Comparison of ENCODE assay signal across 14 cellular contexts in the genomic region with DNA sequence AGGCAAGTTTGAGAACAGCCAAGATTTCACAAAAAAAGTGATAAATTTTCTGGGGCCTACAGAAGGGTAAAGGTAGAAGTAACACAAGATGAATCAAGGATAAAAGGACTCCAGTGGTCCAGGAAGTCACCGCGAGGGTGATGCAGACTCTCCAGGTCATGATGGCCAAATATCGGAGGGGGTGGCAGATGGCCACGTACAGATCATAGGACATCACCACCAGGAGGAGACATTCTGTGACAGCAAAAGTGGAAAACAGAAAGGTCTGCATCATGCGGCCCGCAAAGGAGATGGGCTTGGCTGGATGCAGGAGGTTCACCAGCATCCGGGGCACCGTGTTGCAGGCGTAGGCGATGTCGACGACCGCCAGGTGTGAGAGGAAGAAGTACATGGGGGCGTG. TPM values are rescaled to one million over a fixed set of nuclear protein-coding genes. Genes with fewer than 3 reads are reported as not detected.
A peak's percentile ranks its signal among the peaks of the same experiment; 100 is the strongest.
DNase-seq lines count a peak whose midpoint lies in the region; ATAC-seq, FAIRE-seq and TF ChIP-seq lines count a peak whose summit lies in the region.
"Not testable (repeated sequence)": the region's sequence is repeated elsewhere in the genome, so short reads cannot be mapped to it uniquely, and the experiment has no call there.
"Had no signal": no experiment of that assay in that cellular context is flagged by ENCODE, and none has a peak within 500 bp of the region (broad histone marks: within the 10 kb centered on the region; RNA-seq: fewer than 3 reads in every experiment).

No MANE protein-coding gene starts in this region.

- intact Hi-C loops in PC-3 (cut with micrococcal nuclease), result not testable (repeated sequence)

- H3K27me3 ChIP-seq in PC-3 (ENCODE audit: low read length); bronchial epithelial cell (ENCODE audit: control insufficient read depth, insufficient read depth, low read length): not testable (repeated sequence)

- H2AFZ ChIP-seq in PC-3 (ENCODE audit: low read length), result not testable (repeated sequence)

- not testable (repeated sequence) for H3K79me2 ChIP-seq in PC-3 (ENCODE audit: low read length)

- not testable (repeated sequence) for H3K36me3 Mint-ChIP-seq in WTC11

- not testable (repeated sequence) for H3K27ac ChIP-seq in A549; PC-3 (ENCODE audit: low read length)

- not testable (repeated sequence) for H3K27me3 Mint-ChIP-seq in WTC11 (ENCODE audit: low read depth)

- not testable (repeated sequence) for H3K4me3 ChIP-seq in A549; PC-3 (ENCODE audit: low read length); bronchial epithelial cell (ENCODE audit: low read depth, low read length)

- H3K9me2 ChIP-seq in PC-3 (replicated peaks; ENCODE audit: low read length), result not testable (repeated sequence)

- POLR2A ChIA-PET in A549 (lab: Yijun Ruan, JAX); PC-3 (lab: Charles Lee; ENCODE audit: unreplicated experiment); WTC11 (lab: Charles Lee): not testable (repeated sequence)

- not testable (repeated sequence) for TF ChIP-seq EP300 in A549 (IDR thresholded peaks at IDR 0.05)

- DNase-seq in A549 (ENCODE audit: low read depth in 1 of 2, low spot score in 1 of 2); HTR-8/SVneo (ENCODE audit: insufficient read length, low spot score); PC-3; WTC11 (ENCODE audit: low spot score); bronchial epithelial cell (ENCODE audit: low read depth); stimulated activated naive CD8-positive, alpha-beta T cell treated with anti-CD3 and anti-CD28 coated beads, Interleukin-15, Interleukin-2, amounts not matched to agents 100 U/mL and 50 U/mL, for 24 hours: not testable (repeated sequence)

- H3F3A ChIP-seq in PC-3 (ENCODE audit: low read length, unreplicated experiment), result not testable (repeated sequence)

- not testable (repeated sequence) for TF ChIP-seq CTCF in A549 (IDR thresholded peaks at IDR 0.05); PC-3 (conservative IDR thresholded peaks at IDR 0.05; ENCODE audit: low read depth, low read length); WTC11 (IDR thresholded peaks at IDR 0.05); bronchial epithelial cell (IDR thresholded peaks at IDR 0.05; ENCODE audit: insufficient read depth, low read length, severe bottlenecking)

- CTCF ChIA-PET in A549 (lab: Yijun Ruan, JAX); PC-3 (lab: Charles Lee); WTC11 (lab: Charles Lee): not testable (repeated sequence)

- not testable (repeated sequence) for H4K20me1 ChIP-seq in PC-3 (ENCODE audit: low read length)

- not testable (repeated sequence) for TF ChIP-seq RAD21 in A549 (conservative IDR thresholded peaks at IDR 0.05 in 1 of 2, IDR thresholded peaks at IDR 0.05 in 1 of 2)

- not testable (repeated sequence) for FAIRE-seq in A549 (lab: Jason Lieb, UNC)
- FAIRE-seq in HTR-8/SVneo (lab: Jason Lieb, UNC) (peak; percentile 76), bronchial epithelial cell (lab: Jason Lieb, UNC) (peak; percentile 32)

- H3K4me3 Mint-ChIP-seq in WTC11, result not testable (repeated sequence)

- not testable (repeated sequence) for BruUV-seq in PC-3 (replicated peaks; lab: Mats Ljungman, UMichigan)

- peaks cover 14% of the 10 kb centered on the region for H3K4me1 Mint-ChIP-seq in WTC11

- not testable (repeated sequence) for H3K36me3 ChIP-seq in PC-3 (ENCODE audit: low read depth, low read length); bronchial epithelial cell (ENCODE audit: control insufficient read depth, insufficient read depth, low read length)

- not testable (repeated sequence) for H3K27ac Mint-ChIP-seq in WTC11

- ATAC-seq in A549 (peak; percentile 38 to 66; a peak in 3 of 6 replicates), PC-3 (peak; percentile 18; the same call in 1 of the 2 replicates), WTC11 (peak; percentile 33)
- ATAC-seq in stimulated activated naive CD8-positive, alpha-beta T cell treated with anti-CD3 and anti-CD28 coated beads, Interleukin-15, Interleukin-2, amounts not matched to agents 100 U/mL and 50 U/mL, for 24 hours, result peak; percentile 23

- H3K4me2 ChIP-seq in A549; PC-3 (ENCODE audit: low read length): not testable (repeated sequence)

- not testable (repeated sequence) for TF ChIP-seq POLR2A in A549 (IDR thresholded peaks at IDR 0.05; ENCODE audit: low read length)

- H3K9ac ChIP-seq in PC-3 (ENCODE audit: low read length), result not testable (repeated sequence)

- not testable (repeated sequence) for H3K9me3 Mint-ChIP-seq in WTC11

- not testable (repeated sequence) for H3K4me1 ChIP-seq in A549; PC-3 (ENCODE audit: insufficient read depth, low read length)

- WGBS in A549 (ENCODE audit: missing lambda C conversion rate), result no CpG with 5 or more reads among the region's 14 CpGs

- not testable (repeated sequence) for H3K9me3 ChIP-seq in A549; PC-3 (ENCODE audit: low read length)

RNA-seq across cellular contexts. Expression of gene OR2A7, which starts 5.5 kb away (rescaled TPM):
- polyA plus RNA-seq in A549 (2011; rRNA removed) (not detected in 2 replicates), A549 (2017; fragmentation: RNase III; extraction: RNeasy Plus Mini Kit Qiagen cat#74134 plus additional on column Dnase treatment) (not detected in 3 replicates)
- polyA plus RNA-seq in A549 (2012; cell fraction: cytosol; rRNA removed), result not detected in 2 replicates
- not detected in 2 replicates for polyA plus RNA-seq in A549 (2012; cell fraction: nucleus; rRNA removed)
- polyA minus RNA-seq in A549 (2011; rRNA and poly(A)+ RNA removed), result not detected in 2 replicates
- total RNA-seq in PC-3 (2014; rRNA removed) (0.69 TPM in 2 replicates), WTC11 (2021) (6.3 to 9.9 TPM (median 9.4 TPM) in 3 replicates), bronchial epithelial cell (0.53 and 1.7 TPM in 2 replicates)
- total RNA-seq: A172, G401 had no signal
- polyA plus RNA-seq: AG04450, CD14-positive monocyte had no signal

RNA-seq across cellular contexts. Expression of gene CTAGE8, which starts 10.0 kb away (rescaled TPM):
- polyA plus RNA-seq in A549 (2011; rRNA removed), result 0.06 TPM in 1 of 2 replicates, not detected in the other
- not detected in 2 replicates for polyA plus RNA-seq in A549 (2012; cell fraction: cytosol; rRNA removed)
- not detected in 2 replicates for polyA plus RNA-seq in A549 (2012; cell fraction: nucleus; rRNA removed)
- not detected in 3 replicates for polyA plus RNA-seq in A549 (2017; fragmentation: RNase III; extraction: RNeasy Plus Mini Kit Qiagen cat#74134 plus additional on column Dnase treatment)
- not detected in 2 replicates for polyA minus RNA-seq in A549 (2011; rRNA and poly(A)+ RNA removed)
- 0.69 and 1.2 TPM in 2 replicates for total RNA-seq in PC-3 (2014; rRNA removed)
- 5.6 to 8.4 TPM (median 7.9 TPM) in 3 replicates for total RNA-seq in WTC11 (2021)
- total RNA-seq in bronchial epithelial cell, result 1.7 and 2.4 TPM in 2 replicates
- total RNA-seq: A172; CD4-positive, CD25-positive, alpha-beta regulatory T cell; G401 had no signal
- polyA plus RNA-seq: CD14-positive monocyte had no signal

RNA-seq across cellular contexts. Expression of gene OR2A42, which starts 19.7 kb away (rescaled TPM):
- not detected in 2 replicates for polyA plus RNA-seq in A549 (2011; rRNA removed)
- not detected in 2 replicates for polyA plus RNA-seq in A549 (2012; cell fraction: cytosol; rRNA removed)
- polyA plus RNA-seq in A549 (2012; cell fraction: nucleus; rRNA removed), result not detected in 2 replicates
- polyA plus RNA-seq in A549 (2017; fragmentation: RNase III; extraction: RNeasy Plus Mini Kit Qiagen cat#74134 plus additional on column Dnase treatment), result not detected in 3 replicates
- not detected in 2 replicates for polyA minus RNA-seq in A549 (2011; rRNA and poly(A)+ RNA removed)
- total RNA-seq in PC-3 (2014; rRNA removed), result 0.40 TPM in 1 of 2 replicates, not detected in the other
- 0.20 to 0.37 TPM (median 0.27 TPM) in 3 replicates for total RNA-seq in WTC11 (2021)
- total RNA-seq in bronchial epithelial cell, result not detected in 2 replicates
- total RNA-seq: A172; CD4-positive, alpha-beta memory T cell; CD8-positive, alpha-beta memory T cell; Daoy; G401 had no signal
- polyA plus RNA-seq: AG04450; CD14-positive monocyte; CD4-positive, alpha-beta memory T cell; CD8-positive, alpha-beta memory T cell had no signal

RNA-seq across cellular contexts. Expression of gene OR2A1, which starts 53.2 kb away (rescaled TPM):
- polyA plus RNA-seq in A549 (2011; rRNA removed), result not detected in 2 replicates
- polyA plus RNA-seq in A549 (2012; cell fraction: cytosol; rRNA removed), result not detected in 2 replicates
- not detected in 2 replicates for polyA plus RNA-seq in A549 (2012; cell fraction: nucleus; rRNA removed)
- not detected in 3 replicates for polyA plus RNA-seq in A549 (2017; fragmentation: RNase III; extraction: RNeasy Plus Mini Kit Qiagen cat#74134 plus additional on column Dnase treatment)
- 0.04 TPM in 1 of 2 replicates, not detected in the other for polyA minus RNA-seq in A549 (2011; rRNA and poly(A)+ RNA removed)
- 0.40 TPM in 1 of 2 replicates, not detected in the other for total RNA-seq in PC-3 (2014; rRNA removed)
- total RNA-seq in WTC11 (2021), result 0.15 to 0.27 TPM in 2 of 3 replicates, not detected in the other
- total RNA-seq in bronchial epithelial cell, result not detected in 2 replicates
- total RNA-seq: A172; CD4-positive, alpha-beta memory T cell; CD4-positive, CD25-positive, alpha-beta regulatory T cell; CD8-positive, alpha-beta memory T cell; G401 had no signal
- polyA plus RNA-seq: AG04450; CD14-positive monocyte; CD8-positive, alpha-beta memory T cell had no signal
